8 cellular contexts compared by ENCODE assay signal in the genomic region with DNA sequence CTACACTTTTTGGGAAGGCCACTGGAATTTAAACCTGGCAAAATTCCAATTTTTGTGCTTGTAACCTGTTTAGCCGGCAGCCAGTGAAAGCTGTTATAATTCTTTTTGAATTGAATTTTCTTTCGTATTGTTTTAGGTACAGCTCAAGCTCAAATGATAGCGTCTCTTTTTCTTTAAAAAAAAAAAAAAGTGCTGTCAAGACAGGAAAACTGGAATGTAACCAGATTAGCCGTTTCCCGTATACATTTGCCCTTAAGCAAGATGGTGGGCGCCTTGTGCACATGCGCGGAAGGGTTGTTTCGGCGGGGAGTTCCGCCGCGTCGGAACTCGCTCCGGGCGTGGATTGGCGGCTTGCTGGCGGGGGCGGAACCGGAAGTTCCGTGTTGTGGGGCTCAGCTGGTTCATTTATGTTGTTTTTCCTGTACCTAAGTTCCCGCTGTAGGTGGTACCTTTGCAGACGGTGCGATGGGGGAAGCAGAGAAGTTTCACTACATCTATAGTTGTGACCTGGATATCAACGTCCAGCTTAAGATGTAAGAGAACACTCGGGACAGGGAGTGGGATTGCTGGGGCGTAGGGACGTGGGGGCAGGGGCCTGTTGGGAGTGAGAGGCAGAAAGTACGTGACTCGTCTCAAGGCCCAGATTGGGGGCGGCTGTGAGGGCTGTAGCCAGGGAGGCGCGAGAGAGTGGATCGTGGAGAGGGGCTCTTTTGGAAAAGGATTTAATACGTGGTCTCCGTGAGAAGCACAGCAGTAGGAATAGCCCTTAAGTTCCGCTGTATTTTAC. TPM values are rescaled to one million over a fixed set of nuclear protein-coding genes. Genes with fewer than 3 reads are reported as not detected.
DNase-seq lines count a peak whose midpoint lies in the region; ATAC-seq and TF ChIP-seq lines count a peak whose summit lies in the region.

Gene PIK3C3, plus strand, starts transcription at position 408 of the 787 bp plus-strand sequence. Its CDS starts 58 bp downstream, at position 466.

- no peak for TF ChIP-seq CTCF in activated B cell treated with CpG ODN at 0.5 μM for 24 hours (IDR thresholded peaks at IDR 0.05)

- DNase-seq in AG08395 (ENCODE audit: low spot score), result peak; percentile 97
- peak; percentile 97 for DNase-seq in NCI-H345 (lab: John Stamatoyannopoulos, UW)
- DNase-seq in activated B cell treated with CpG ODN at 0.5 μM for 24 hours, result peak; percentile 90
- DNase-seq in caudate nucleus (lab: John Stamatoyannopoulos, UW), result peak; percentile 46 to 97 (median 91)
- peak; percentile 94 to 96 (median 95) for DNase-seq in immature natural killer cell
- DNase-seq in smooth muscle cell of the brain vasculature (ENCODE audit: low read depth, low spot score), result peak; percentile 96

- TF ChIP-seq POLR2A in GM18951 (IDR thresholded peaks at IDR 0.05; ENCODE audit: extremely low read depth, insufficient read depth, insufficient read length), result peak; percentile 42

- POLR2A ChIA-PET in activated B cell treated with CpG ODN at 0.5 μM for 24 hours (lab: Charles Lee), result interaction anchor here (0.6 to 1.0 kb wide), 3 partner anchors 13 to 27 kb away, joined by 3 read pairs; no protein-coding TSS in a partner anchor

- H3K27ac Mint-ChIP-seq in activated B cell treated with CpG ODN at 0.5 μM for 24 hours (peak within 1 kb of the TSS; percentile 98), immature natural killer cell (peak within 1 kb of the TSS; percentile 96 to 100 (median 99))

- in situ Hi-C loops in GM18951 (cut with MboI; ENCODE audit: low sequenced_read_pairs, unreplicated experiment), result no loop called here

- ATAC-seq in HG03196 (IDR thresholded peaks at IDR 0.05; ENCODE audit: unreplicated experiment), result peak; percentile 97
- ATAC-seq in activated B cell treated with CpG ODN at 0.5 μM for 24 hours (ENCODE audit: low read depth), result peak; percentile 96

- intact Hi-C loops in activated B cell treated with CpG ODN at 0.5 μM for 24 hours (cut with micrococcal nuclease), result no loop called here

- H3K4me1 Mint-ChIP-seq in activated B cell treated with CpG ODN at 0.5 μM for 24 hours (peaks cover 38% of the 10 kb centered on the region), immature natural killer cell (peaks cover 29 to 51% of the 10 kb centered on the region in 2 donors)

- peaks cover 18% of the 10 kb centered on the region for H3K27me3 Mint-ChIP-seq in activated B cell treated with CpG ODN at 0.5 μM for 24 hours
- H3K27me3 Mint-ChIP-seq in immature natural killer cell (ENCODE audit: low read depth in 3 of 3), result peaks cover 4 to 7% (median 7%) of the 10 kb centered on the region in 3 donors

- H3K36me3 Mint-ChIP-seq in activated B cell treated with CpG ODN at 0.5 μM for 24 hours (ENCODE audit: low read depth) (peaks cover 28% of the 10 kb centered on the region), immature natural killer cell (peaks cover 3 to 7% (median 3%) of the 10 kb centered on the region in 3 donors)

- H3K4me3 Mint-ChIP-seq in activated B cell treated with CpG ODN at 0.5 μM for 24 hours (peak within 1 kb of the TSS; percentile 100), immature natural killer cell (peak within 1 kb of the TSS; percentile 98 to 100 (median 100))

- H3K9me3 Mint-ChIP-seq in activated B cell treated with CpG ODN at 0.5 μM for 24 hours, result no peaks in the 10 kb centered on the region
- no peaks in the 10 kb centered on the region for H3K9me3 Mint-ChIP-seq in immature natural killer cell

- H3K27ac ChIP-seq in caudate nucleus (ENCODE audit: low read depth, low read length), result peak within 1 kb of the TSS; percentile 76

- CTCF ChIA-PET in activated B cell treated with CpG ODN at 0.5 μM for 24 hours (lab: Charles Lee), result interaction anchor here (0.8 kb wide), 1 partner anchor 17 kb away, joined by 3 read pairs; no protein-coding TSS in a partner anchor

RNA-seq across cellular contexts. Expression of gene PIK3C3, which starts in this region (rescaled TPM):
- total RNA-seq in activated B cell treated with CpG ODN at 0.5 μM for 24 hours, result 56.7 and 65.3 TPM in 2 replicates
- polyA plus RNA-seq in immature natural killer cell, result 10 to 100 TPM; 23.4 to 47.0 (median 28.1) TPM

Comparison
In these comparisons a context has a peak if more than half of its experiments do, and no peak if none do; other contexts are left out.
1. Peak in every context shown above with its lines: DNase-seq, ATAC-seq and H3K27ac ChIP-seq.